In genomic region chr1:174825127-174825526, GRCh38 we compare ENCODE assay signal across 27 cellular contexts.
"Had no signal": no experiment of that assay in that cellular context is flagged by ENCODE, and none has a peak within 500 bp of the region (broad histone marks: within the 10 kb centered on the region; RNA-seq: fewer than 3 reads in every experiment).

No MANE protein-coding gene starts in this region.

- H3K36me3 Mint-ChIP-seq: mesothelial cell of epicardium; natural killer cell treated with Interleukin-12 subunit alpha and Interleukin-12 subunit beta and Interleukin-15 and Interleukin-18, amount 100 ng/mL, for 72 hours had no signal

- H3K27ac Mint-ChIP-seq: mesothelial cell of epicardium; natural killer cell treated with Interleukin-12 subunit alpha and Interleukin-12 subunit beta and Interleukin-15 and Interleukin-18, amount 100 ng/mL, for 72 hours; stimulated activated naive B cell treated with anti-CD40 and anti-IgM and Interleukin-4, amounts not matched to agents 10 μg/mL and 1 μg/mL and 100 μg/mL, for 72 hours had no signal

- ATAC-seq: heart right ventricle; left lobe of liver; naive thymus-derived CD4-positive, alpha-beta T cell; natural killer cell treated with Interleukin-12 subunit alpha and Interleukin-12 subunit beta and Interleukin-15 and Interleukin-18, amount 100 ng/mL, for 72 hours; pancreas; right lobe of liver; stimulated activated naive B cell treated with anti-CD40 and anti-IgM and Interleukin-4, amounts not matched to agents 10 μg/mL and 1 μg/mL and 100 μg/mL, for 72 hours; stimulated activated naive CD8-positive, alpha-beta T cell treated with anti-CD3 and anti-CD28 coated beads, Interleukin-15, Interleukin-2, amounts not matched to agents 100 U/mL and 50 U/mL, for 24 hours had no signal

- H3K4me1 Mint-ChIP-seq: mesothelial cell of epicardium had no signal

- H3K27me3 ChIP-seq: heart right ventricle, hepatocyte, pancreas, right lobe of liver, stomach, testis, thyroid gland, transverse colon, upper lobe of left lung, vagina had no signal

- H3K4me1 ChIP-seq: pancreas, prostate gland, right lobe of liver, stomach, testis, thyroid gland, transverse colon, upper lobe of left lung, vagina had no signal

- H3K4me3 Mint-ChIP-seq: mesothelial cell of epicardium; naive thymus-derived CD4-positive, alpha-beta T cell; natural killer cell treated with Interleukin-12 subunit alpha and Interleukin-12 subunit beta and Interleukin-15 and Interleukin-18, amount 100 ng/mL, for 72 hours; stimulated activated naive B cell treated with anti-CD40 and anti-IgM and Interleukin-4, amounts not matched to agents 10 μg/mL and 1 μg/mL and 100 μg/mL, for 72 hours had no signal

- DNase-seq: heart right ventricle; islet precursor cell; mesendoderm; naive thymus-derived CD4-positive, alpha-beta T cell; pancreas; posterior cingulate gyrus; retina; right lobe of liver; stimulated activated CD4-positive, alpha-beta T cell treated with anti-CD3 and anti-CD28 coated beads, Interleukin-1b, Interleukin-23, amount 100 ng/mL, for 48 hours; stimulated activated CD4-positive, alpha-beta T cell treated with anti-CD3 and anti-CD28 coated beads, Interleukin-2, amount 100 ng/mL, for 48 hours; stimulated activated CD4-positive, alpha-beta T cell treated with anti-CD3 and anti-CD28 coated beads, Interleukin-4, amount 100 ng/mL, for 4 hours; stimulated activated CD8-positive, alpha-beta memory T cell treated with anti-CD3 and anti-CD28 coated beads, Interleukin-4, amount 100 ng/mL, for 48 hours; stimulated activated naive B cell treated with anti-CD40 and anti-IgM and Interleukin-4, amounts not matched to agents 10 μg/mL and 1 μg/mL and 100 μg/mL, for 72 hours; stimulated activated naive CD8-positive, alpha-beta T cell treated with anti-CD3 and anti-CD28 coated beads, Interleukin-15, Interleukin-2, amounts not matched to agents 100 U/mL and 50 U/mL, for 24 hours; stomach; testis; thyroid gland; transverse colon; upper lobe of left lung had no signal

- H3K9me3 ChIP-seq: heart right ventricle, pancreas, prostate gland, right lobe of liver, stomach, testis, thyroid gland, transverse colon, upper lobe of left lung, vagina had no signal

- H3K4me3 ChIP-seq: heart right ventricle, hepatocyte, lung, pancreas, prostate gland, right lobe of liver, smooth muscle cell, stomach, testis, thyroid gland, transverse colon, upper lobe of left lung, vagina had no signal

- H3K27me3 Mint-ChIP-seq: naive thymus-derived CD4-positive, alpha-beta T cell; natural killer cell treated with Interleukin-12 subunit alpha and Interleukin-12 subunit beta and Interleukin-15 and Interleukin-18, amount 100 ng/mL, for 72 hours; stimulated activated naive B cell treated with anti-CD40 and anti-IgM and Interleukin-4, amounts not matched to agents 10 μg/mL and 1 μg/mL and 100 μg/mL, for 72 hours had no signal

- H3K36me3 ChIP-seq: pancreas, prostate gland, right lobe of liver, thyroid gland, transverse colon, upper lobe of left lung, vagina had no signal

- H3K27ac ChIP-seq: heart right ventricle, hepatocyte, pancreas, prostate gland, right lobe of liver, stomach, testis, thyroid gland, transverse colon, upper lobe of left lung, vagina had no signal
